1 cellular context compared by ENCODE assay signal in genomic region chr12:49109631-49110172, GRCh38.
TF ChIP-seq lines count a peak whose summit lies in the region.

No MANE protein-coding gene starts in this region.

TF ChIP-seq in endothelial cell of umbilical vein, 7 proteins besides CTCF, POLR2A, EP300 and RAD21:
- no peak for TF ChIP-seq POLR2AphosphoS5 (IDR thresholded peaks at IDR 0.05; ENCODE audit: insufficient read depth, low read depth, low read length)
- TF ChIP-seq FOS (IDR thresholded peaks at IDR 0.05; ENCODE audit: borderline replicate concordance, insufficient read depth, low read length) = no peak
- TF ChIP-seq, protein P1, sequence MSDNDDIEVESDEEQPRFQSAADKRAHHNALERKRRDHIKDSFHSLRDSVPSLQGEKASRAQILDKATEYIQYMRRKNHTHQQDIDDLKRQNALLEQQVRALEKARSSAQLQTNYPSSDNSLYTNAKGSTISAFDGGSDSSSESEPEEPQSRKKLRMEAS (IDR thresholded peaks at IDR 0.05; ENCODE audit: insufficient read depth, insufficient read length) = no peak
- no peak for TF ChIP-seq JUN (IDR thresholded peaks at IDR 0.05; ENCODE audit: borderline replicate concordance, insufficient read depth, insufficient read length, low read depth)
- TF ChIP-seq EZH2 (IDR thresholded peaks at IDR 0.05; ENCODE audit: borderline replicate concordance, low read depth, low read length, severe bottlenecking) = no peak
- TF ChIP-seq GATA2 (IDR thresholded peaks at IDR 0.05; ENCODE audit: insufficient read depth, insufficient read length, low read depth, low read length) = no peak
- no peak for TF ChIP-seq MYC (IDR thresholded peaks at IDR 0.05; ENCODE audit: low read depth, low read length)
